ENCODE assay signal across 9 cellular contexts in genomic region chr9:35882265-35882848, GRCh38. TPM values are rescaled to one million over a fixed set of nuclear protein-coding genes. Genes with fewer than 3 reads are reported as not detected.
DNase-seq lines count a peak whose midpoint lies in the region; ATAC-seq and TF ChIP-seq lines count a peak whose summit lies in the region.
"Had no signal": no experiment of that assay in that cellular context is flagged by ENCODE, and none has a peak within 500 bp of the region (broad histone marks: within the 10 kb centered on the region; RNA-seq: fewer than 3 reads in every experiment).

No MANE protein-coding gene starts in this region.

- no peaks in the 10 kb centered on the region for H3K36me3 Mint-ChIP-seq in Calu3 (ENCODE audit: insufficient read depth, unreplicated experiment)

- peak; percentile 71 for TF ChIP-seq CTCF in Calu3 (IDR thresholded peaks at IDR 0.05; ENCODE audit: unreplicated experiment)

- no peak overlapping the region for H3K27ac Mint-ChIP-seq in Calu3 (ENCODE audit: unreplicated experiment)
- H3K27ac Mint-ChIP-seq: T-helper 1 cell treated with Interleukin-12 subunit alpha and Interleukin-12 subunit beta and Interleukin-4 antibody, amounts not matched to agents 30 μg/mL and 1 μg/mL, for 36 hours had no signal

- no peak overlapping the region for H3K4me3 Mint-ChIP-seq in Calu3 (ENCODE audit: low read depth, unreplicated experiment)
- H3K4me3 Mint-ChIP-seq: T-helper 1 cell treated with Interleukin-12 subunit alpha and Interleukin-12 subunit beta and Interleukin-4 antibody, amounts not matched to agents 30 μg/mL and 1 μg/mL, for 36 hours had no signal

- peaks cover 2% of the 10 kb centered on the region for H3K9me3 Mint-ChIP-seq in Calu3 (ENCODE audit: low read depth, unreplicated experiment)

- BruUV-seq in Calu3 (replicated peaks; lab: Mats Ljungman, UMichigan): no TSS peak

- DNase-seq in Calu3 (peak; percentile 83), Kasumi-1 (lab: John Stamatoyannopoulos, UW) (peak; percentile 19 to 50), RKO (ENCODE audit: low spot score) (peak; percentile 67), fibroblast of the conjunctiva (ENCODE audit: low read depth) (peak; percentile 67), non-pigmented ciliary epithelial cell (ENCODE audit: low read depth) (peak; percentile 19), superior temporal gyrus (ENCODE audit: extremely low spot score) (peak; percentile 91)
- DNase-seq in activated T-helper 1 cell treated with anti-CD3 and anti-CD28 coated beads, Interleukin-2, amount 50 U/mL, for 16 hours (ENCODE audit: low read depth in 1 of 2, low spot score in 1 of 2): peak; percentile 62 to 69

- H3K27me3 Mint-ChIP-seq in Calu3 (ENCODE audit: unreplicated experiment): peaks cover 10% of the 10 kb centered on the region

- CTCF ChIA-PET in Calu3 (lab: Charles Lee): interaction anchor here (0.8 to 1.6 kb wide), 8 partner anchors 9 to 146 kb away, joined by 3 to 23 read pairs (median 4); partner anchors contain the start of genes FAM221B, HINT2, OR13J1 and TMEM8B

- no peak for ATAC-seq in GM18498 (IDR thresholded peaks at IDR 0.05; ENCODE audit: unreplicated experiment)

- no peaks in the 10 kb centered on the region for H3K4me1 Mint-ChIP-seq in Calu3 (ENCODE audit: low read depth, unreplicated experiment)

- intact Hi-C loops in Calu3 (cut with micrococcal nuclease; ENCODE audit: unreplicated experiment): loop anchor here (1.0 kb wide), 2 partner anchors 56 to 92 kb away; no protein-coding TSS in a partner anchor

RNA-seq across cellular contexts. Expression of gene OR13J1, which starts 12.2 kb away (rescaled TPM):
- total RNA-seq in Calu3 (2022): not detected in 2 replicates

RNA-seq across cellular contexts. Expression of gene HRCT1, which starts 23.6 kb away (rescaled TPM):
- 0.69 and 0.90 TPM in 2 replicates for total RNA-seq in Calu3 (2022)

RNA-seq across cellular contexts. Expression of gene SPAAR, which starts 26.9 kb away (rescaled TPM):
- total RNA-seq in Calu3 (2022): not detected in 2 replicates

RNA-seq across cellular contexts. Expression of gene TMEM8B, which starts 53.3 kb away (rescaled TPM):
- 2.5 and 3.7 TPM in 2 replicates for total RNA-seq in Calu3 (2022)

RNA-seq across cellular contexts. Expression of gene FAM221B, which starts 53.8 kb away (rescaled TPM):
- total RNA-seq in Calu3 (2022): not detected in 2 replicates

Comparison
In these comparisons a context has a peak if more than half of its experiments do, and no peak if none do; other contexts are left out.
1. DNase-seq: peak in every context shown above with its lines; median percentile 91 in superior temporal gyrus; 83 in Calu3; 67 in RKO; 67 in fibroblast of the conjunctiva; 66 in activated T-helper 1 cell treated with anti-CD3 and anti-CD28 coated beads, Interleukin-2, amount 50 U/mL, for 16 hours; 34 in Kasumi-1; 19 in non-pigmented ciliary epithelial cell.